Comparison of ENCODE assay signal across 8 cellular contexts in genomic region chr3:128383316-128384235, GRCh38.
DNase-seq lines count a peak whose midpoint lies in the region; ATAC-seq and TF ChIP-seq lines count a peak whose summit lies in the region.

No MANE protein-coding gene starts in this region.

- H3K9ac ChIP-seq in mesendoderm (ENCODE audit: low read length) = no peak overlapping the region

- intact Hi-C loops in breast epithelium (cut with DNase I; ENCODE audit: low total_unique reads) = no loop called here
- intact Hi-C loops in transverse colon (cut with DNase I; ENCODE audit: low total_unique reads) = no loop called here

- WGBS in mesendoderm (ENCODE audit: extremely low coverage, insufficient coverage, low lambda C conversion rate) = no CpG with 5 or more reads among the region's 11 CpGs
- 45 to 75% methylated on average over 2 to 11 of the region's 11 CpGs for WGBS in transverse colon (ENCODE audit: low coverage in 1 of 2), 2 donors

- H3K27ac Mint-ChIP-seq in activated CD8-positive, alpha-beta memory T cell treated with anti-CD3 and anti-CD28 coated beads, Interleukin-2, amount 10 ng/mL, durations not matched to agents 7 days and 5 days = no peak overlapping the region

- ATAC-seq in activated CD8-positive, alpha-beta memory T cell treated with anti-CD3 and anti-CD28 coated beads, Interleukin-2, amount 10 ng/mL, durations not matched to agents 7 days and 5 days = no peak
- ATAC-seq in HG03097 (IDR thresholded peaks at IDR 0.05; ENCODE audit: low FRiP score, unreplicated experiment) = no peak

- H3K4me1 Mint-ChIP-seq in activated CD8-positive, alpha-beta memory T cell treated with anti-CD3 and anti-CD28 coated beads, Interleukin-2, amount 10 ng/mL, durations not matched to agents 7 days and 5 days = no peaks in the 10 kb centered on the region

- no peak for TF ChIP-seq EP300 in transverse colon (IDR thresholded peaks at IDR 0.05; ENCODE audit: low read depth)

- no peak overlapping the region for H3K4me2 ChIP-seq in mesendoderm (ENCODE audit: low read length)

- H3K36me3 ChIP-seq in breast epithelium (no peaks in the 10 kb centered on the region), mesendoderm (ENCODE audit: control insufficient read depth, insufficient read depth, low read length) (no peaks in the 10 kb centered on the region), transverse colon (no peaks in the 10 kb centered on the region)

- CTCF ChIA-PET in activated CD8-positive, alpha-beta memory T cell treated with anti-CD3 and anti-CD28 coated beads, Interleukin-2, amount 10 ng/mL, durations not matched to agents 7 days and 5 days (lab: Charles Lee) = no interaction called here

- H3K4me1 ChIP-seq in breast epithelium (peaks cover 0 to 13% of the 10 kb centered on the region in 2 donors), mesendoderm (ENCODE audit: control insufficient read depth, low read depth, low read length) (no peaks in the 10 kb centered on the region), transverse colon (peaks cover 24 to 48% (median 41%) of the 10 kb centered on the region in 4 donors)

- peak overlapping the region; percentile 7 for H3K56ac ChIP-seq in mesendoderm (ENCODE audit: low read length)

- no peak for TF ChIP-seq CTCF in breast epithelium (IDR thresholded peaks at IDR 0.05)
- no peak for TF ChIP-seq CTCF in transverse colon (IDR thresholded peaks at IDR 0.05)

- H3K9me3 ChIP-seq in breast epithelium (no peaks in the 10 kb centered on the region), transverse colon (no peaks in the 10 kb centered on the region)

- no peaks in the 10 kb centered on the region for H3K79me2 ChIP-seq in mesendoderm (ENCODE audit: control insufficient read depth, insufficient read depth, low read length)

- H3K4ac ChIP-seq in mesendoderm (ENCODE audit: low read depth, low read length) = no peak overlapping the region

- H3K27ac ChIP-seq in breast epithelium (peak overlapping the region in 1 of 2 donors; percentile 21), mesendoderm (ENCODE audit: low read depth, low read length) (no peak overlapping the region), transverse colon (peak overlapping the region; percentile 42 to 67 (median 58))

- H3K23ac ChIP-seq in mesendoderm (ENCODE audit: low read length) = peak overlapping the region; percentile 24

- H3K36me3 Mint-ChIP-seq in activated CD8-positive, alpha-beta memory T cell treated with anti-CD3 and anti-CD28 coated beads, Interleukin-2, amount 10 ng/mL, durations not matched to agents 7 days and 5 days = peaks cover 2% of the 10 kb centered on the region

- no peak overlapping the region for H2BK5ac ChIP-seq in mesendoderm (ENCODE audit: low read length)

- H3K9me3 Mint-ChIP-seq in activated CD8-positive, alpha-beta memory T cell treated with anti-CD3 and anti-CD28 coated beads, Interleukin-2, amount 10 ng/mL, durations not matched to agents 7 days and 5 days (ENCODE audit: low read depth) = no peaks in the 10 kb centered on the region

- H3K4me3 Mint-ChIP-seq in activated CD8-positive, alpha-beta memory T cell treated with anti-CD3 and anti-CD28 coated beads, Interleukin-2, amount 10 ng/mL, durations not matched to agents 7 days and 5 days = no peak overlapping the region

- DNase-seq in activated CD8-positive, alpha-beta memory T cell treated with anti-CD3 and anti-CD28 coated beads for 1 hour (ENCODE audit: extremely low read depth in 1 of 2, low read depth in 1 of 2) = peak; percentile 11 to 18
- no peak for DNase-seq in activated CD8-positive, alpha-beta memory T cell treated with anti-CD3 and anti-CD28 coated beads, Interleukin-2, amount 10 ng/mL, durations not matched to agents 7 days and 5 days
- peak; percentile 68 for DNase-seq in RPMI7951 (ENCODE audit: low read depth)
- peak; percentile 59 to 85 for DNase-seq in breast epithelium (ENCODE audit: low spot score in 2 of 2)
- peak; percentile 11 for DNase-seq in mesendoderm
- peak; percentile 81 for DNase-seq in transverse colon
- no peak for DNase-seq in epidermal melanocyte (ENCODE audit: insufficient read length, low spot score)

- no peaks in the 10 kb centered on the region for H3K27me3 ChIP-seq in breast epithelium
- no peaks in the 10 kb centered on the region for H3K27me3 ChIP-seq in mesendoderm (ENCODE audit: insufficient read depth, low read length, poor library complexity)
- no peaks in the 10 kb centered on the region for H3K27me3 ChIP-seq in transverse colon

- no peaks in the 10 kb centered on the region for H3K27me3 Mint-ChIP-seq in activated CD8-positive, alpha-beta memory T cell treated with anti-CD3 and anti-CD28 coated beads, Interleukin-2, amount 10 ng/mL, durations not matched to agents 7 days and 5 days

- no peak for TF ChIP-seq POLR2A in breast epithelium (IDR thresholded peaks at IDR 0.05)
- no peak for TF ChIP-seq POLR2A in transverse colon (IDR thresholded peaks at IDR 0.05)

- H4K8ac ChIP-seq in mesendoderm (ENCODE audit: low read depth, low read length) = no peak overlapping the region

- no peak overlapping the region for H2BK15ac ChIP-seq in mesendoderm (replicated peaks; ENCODE audit: low read depth)

- H2AK5ac ChIP-seq in mesendoderm (ENCODE audit: low read length) = no peak overlapping the region

- H2BK120ac ChIP-seq in mesendoderm (ENCODE audit: low read depth, low read length) = no peak overlapping the region

- no peak overlapping the region for H4K5ac ChIP-seq in mesendoderm (ENCODE audit: low read length)

- in situ Hi-C loops in transverse colon (cut with MboI; ENCODE audit: low pct_ligation_motif_present in 1 of 4, low pct_unique_long_range_greater_than_20kb in 1 of 4, low sequenced_read_pairs in 3 of 4) = no loop called here

- no peak overlapping the region for H3K18ac ChIP-seq in mesendoderm (ENCODE audit: low read length)

- H3K79me1 ChIP-seq in mesendoderm (ENCODE audit: low read length) = no peaks in the 10 kb centered on the region

- H3K4me3 ChIP-seq in breast epithelium (no peak overlapping the region), mesendoderm (ENCODE audit: low read length) (no peak overlapping the region), transverse colon (no peak overlapping the region)

Comparison
In these comparisons a context has a peak if more than half of its experiments do, and no peak if none do; other contexts are left out.
1. DNase-seq: peak in activated CD8-positive, alpha-beta memory T cell treated with anti-CD3 and anti-CD28 coated beads for 1 hour (2 of 2), RPMI7951 (single experiment), breast epithelium (2 of 2), mesendoderm (single experiment) and transverse colon (single experiment); none in activated CD8-positive, alpha-beta memory T cell treated with anti-CD3 and anti-CD28 coated beads, Interleukin-2, amount 10 ng/mL, durations not matched to agents 7 days and 5 days (single experiment) and epidermal melanocyte (single experiment).